8 cellular contexts compared by ENCODE assay signal in genomic region chr6:3063733-3064700, GRCh38. TPM values are rescaled to one million over a fixed set of nuclear protein-coding genes. Genes with fewer than 3 reads are reported as not detected.
DNase-seq lines count a peak whose midpoint lies in the region; ATAC-seq and TF ChIP-seq lines count a peak whose summit lies in the region.

No MANE protein-coding gene starts in this region.

- H3K4me1 ChIP-seq in ES-I3 (ENCODE audit: insufficient read depth, low read length) (no peaks in the 10 kb centered on the region), MM.1S (ENCODE audit: low read length) (no peaks in the 10 kb centered on the region), osteoblast (ENCODE audit: insufficient read depth, low read length) (peaks cover 5% of the 10 kb centered on the region), testis (no peaks in the 10 kb centered on the region)

- WGBS in testis, 2 donors, result 0% methylated on average over 29 to 75 of the region's 85 CpGs

- no peak for TF ChIP-seq CTCF in MM.1S (IDR thresholded peaks at IDR 0.05; ENCODE audit: low read length)
- no peak for TF ChIP-seq CTCF in osteoblast (IDR thresholded peaks at IDR 0.05; ENCODE audit: extremely low read depth, low read depth, low read length)
- peak in 1 of 3 experiments; percentile 10 for TF ChIP-seq CTCF in testis (IDR thresholded peaks at IDR 0.05)

- TF ChIP-seq POLR2A in testis (IDR thresholded peaks at IDR 0.05), result peak; percentile 20

- H3K9me2 ChIP-seq in MM.1S (replicated peaks; ENCODE audit: insufficient read depth, low read length), result no peaks in the 10 kb centered on the region

- H3K27me3 ChIP-seq in MM.1S (replicated peaks; ENCODE audit: insufficient read depth, low read length) (no peaks in the 10 kb centered on the region), osteoblast (ENCODE audit: insufficient read depth, low read length) (no peaks in the 10 kb centered on the region), testis (no peaks in the 10 kb centered on the region)

- H3K9ac ChIP-seq in ES-I3 (ENCODE audit: low read depth, low read length) (peak overlapping the region; percentile 91), MM.1S (ENCODE audit: low read length) (peak overlapping the region; percentile 75)

- H3K36me3 Mint-ChIP-seq in activated naive CD4-positive, alpha-beta T cell treated with anti-CD3 and anti-CD28 coated beads, Interleukin-2, amount 50 U/mL, for 72 hours, result peaks cover 7 to 11% of the 10 kb centered on the region in 2 donors

- H2AFZ ChIP-seq in MM.1S (ENCODE audit: low read length), result peak overlapping the region; percentile 91
- peak overlapping the region; percentile 76 for H2AFZ ChIP-seq in osteoblast (ENCODE audit: low read length)

- H3K9me3 Mint-ChIP-seq in activated naive CD4-positive, alpha-beta T cell treated with anti-CD3 and anti-CD28 coated beads, Interleukin-2, amount 50 U/mL, for 72 hours, result no peaks in the 10 kb centered on the region

- intact Hi-C loops in testis (cut with DNase I; ENCODE audit: low total_unique reads), result loop anchor here (5.0 kb wide), 1 partner anchor 72 kb away; no protein-coding TSS in a partner anchor

- H3K4me2 ChIP-seq in MM.1S (ENCODE audit: low read depth, low read length) (peak overlapping the region; percentile 92), osteoblast (ENCODE audit: insufficient read depth, low read length) (peak overlapping the region; percentile 73)

- peak; percentile 89 for ATAC-seq in SK-N-SH treated with all-trans-retinoic acid at 6 μM for 48 hours
- ATAC-seq in activated naive CD4-positive, alpha-beta T cell treated with anti-CD3 and anti-CD28 coated beads, Interleukin-2, amount 50 U/mL, for 72 hours, result peak; percentile 87 to 89

- H4K20me1 ChIP-seq in MM.1S (ENCODE audit: insufficient read depth, low read length) (no peaks in the 10 kb centered on the region), osteoblast (ENCODE audit: insufficient read depth, low read length) (no peaks in the 10 kb centered on the region)

- H3K79me2 ChIP-seq in MM.1S (ENCODE audit: low read length), result peaks cover 12% of the 10 kb centered on the region
- H3K79me2 ChIP-seq in osteoblast (ENCODE audit: insufficient read depth, low read length), result peaks cover under 1% of the 10 kb centered on the region

- H3K27ac ChIP-seq in MM.1S (ENCODE audit: low read length), result peak overlapping the region; percentile 58; the same call in 1 of the 2 replicates
- H3K27ac ChIP-seq in osteoblast (ENCODE audit: low read depth, low read length), result no peak overlapping the region
- H3K27ac ChIP-seq in testis, result peak overlapping the region; percentile 83 to 90

- peaks cover 11% of the 10 kb centered on the region for H3F3A ChIP-seq in MM.1S (ENCODE audit: insufficient read depth, low read length)

- peak overlapping the region; percentile 90 for H3K4me3 ChIP-seq in MM.1S (ENCODE audit: low read length)
- peak overlapping the region; percentile 75 for H3K4me3 ChIP-seq in osteoblast (ENCODE audit: insufficient read depth, low read length)
- H3K4me3 ChIP-seq in testis, result peak overlapping the region; percentile 77 to 89

- peak; percentile 39 for DNase-seq in H4 (ENCODE audit: low spot score)
- peak; percentile 89 for DNase-seq in MM.1S
- DNase-seq in activated naive CD4-positive, alpha-beta T cell treated with anti-CD3 and anti-CD28 coated beads, Interleukin-2, amount 50 U/mL, for 72 hours (ENCODE audit: low spot score in 2 of 2), result peak; percentile 92 to 94
- peak; percentile 95 for DNase-seq in glomerular visceral epithelial cell (ENCODE audit: extremely low spot score)
- DNase-seq in osteoblast (ENCODE audit: insufficient read length, low spot score, missing footprints), result peak; percentile 96
- peak; percentile 95 for DNase-seq in testis

- H3K9me3 ChIP-seq in ES-I3 (ENCODE audit: control insufficient read depth, insufficient read depth, low read length) (peaks cover 16% of the 10 kb centered on the region), MM.1S (replicated peaks; ENCODE audit: insufficient read depth, low read length) (no peaks in the 10 kb centered on the region), osteoblast (ENCODE audit: low read depth, low read length) (no peaks in the 10 kb centered on the region), testis (no peaks in the 10 kb centered on the region)

- H3K27ac Mint-ChIP-seq in activated naive CD4-positive, alpha-beta T cell treated with anti-CD3 and anti-CD28 coated beads, Interleukin-2, amount 50 U/mL, for 72 hours, result peak overlapping the region; percentile 86 to 97

- peaks cover 9% of the 10 kb centered on the region for H3K36me3 ChIP-seq in ES-I3 (ENCODE audit: insufficient read depth, low read length)
- H3K36me3 ChIP-seq in MM.1S (replicated peaks; ENCODE audit: insufficient read depth, low read length), result no peaks in the 10 kb centered on the region
- H3K36me3 ChIP-seq in osteoblast (ENCODE audit: insufficient read depth, low read length), result no peaks in the 10 kb centered on the region
- no peaks in the 10 kb centered on the region for H3K36me3 ChIP-seq in testis (ENCODE audit: low read depth, missing control alignments)

TF ChIP-seq in SK-N-SH treated with all-trans-retinoic acid at 6 μM for 48 hours, 23 proteins besides CTCF, POLR2A, EP300 and RAD21:
- TF ChIP-seq ZFP3 (CRISPR knock-in tag; IDR thresholded peaks at IDR 0.05) (no peak), CSRNP3 (CRISPR knock-in tag; IDR thresholded peaks at IDR 0.05) (no peak), CREB5 (CRISPR knock-in tag; IDR thresholded peaks at IDR 0.05; ENCODE audit: low read depth) (no peak), ISL1 (CRISPR knock-in tag; IDR thresholded peaks at IDR 0.05) (no peak), TOX (CRISPR knock-in tag; IDR thresholded peaks at IDR 0.05; ENCODE audit: borderline replicate concordance) (no peak), CSDC2 (CRISPR knock-in tag; IDR thresholded peaks at IDR 0.05) (no peak), BACH2 (CRISPR knock-in tag; IDR thresholded peaks at IDR 0.05; ENCODE audit: borderline replicate concordance) (no peak), ZC3H10 (CRISPR knock-in tag; IDR thresholded peaks at IDR 0.05) (peak; percentile 28; the same call in 1 of the 2 replicates)

RNA-seq across cellular contexts. Expression of gene RIPK1, which starts 4.3 kb away (rescaled TPM):
- total RNA-seq in H4 (2014; rRNA removed; shearing (Covaris generic)), result 10.1 and 14.2 TPM in 2 replicates
- 10 to 100 TPM; 12.1 to 16.0 TPM for total RNA-seq in activated naive CD4-positive, alpha-beta T cell treated with anti-CD3 and anti-CD28 coated beads, Interleukin-2, amount 50 U/mL, for 72 hours
- total RNA-seq in osteoblast, result 28.0 and 29.3 TPM in 2 replicates
- 10 to 100 TPM; 16.7 to 19.3 TPM for total RNA-seq in testis
- 14.3 TPM for polyA plus RNA-seq in testis (ENCODE audit: insufficient read depth, low read depth, low replicate concordance)

RNA-seq across cellular contexts. Expression of gene BPHL, which starts 54.5 kb away (rescaled TPM):
- total RNA-seq in H4 (2014; rRNA removed; shearing (Covaris generic)), result 19.0 and 21.6 TPM in 2 replicates
- total RNA-seq in activated naive CD4-positive, alpha-beta T cell treated with anti-CD3 and anti-CD28 coated beads, Interleukin-2, amount 50 U/mL, for 72 hours, result 10 to 100 TPM in 1 of 2 donors, 1 to 10 TPM in 1; 6.8 to 15.3 TPM
- total RNA-seq in osteoblast (19.9 and 20.3 TPM in 2 replicates), testis (10 to 100 TPM; 16.8 TPM)
- polyA plus RNA-seq in testis (ENCODE audit: insufficient read depth, low read depth, low replicate concordance), result 14.3 TPM

Comparison
In these comparisons a context has a peak if more than half of its experiments do, and no peak if none do; other contexts are left out.
1. DNase-seq: peak in every context shown above with its lines; median percentile 96 in osteoblast; 95 in glomerular visceral epithelial cell; 95 in testis; 93 in activated naive CD4-positive, alpha-beta T cell treated with anti-CD3 and anti-CD28 coated beads, Interleukin-2, amount 50 U/mL, for 72 hours; 89 in MM.1S; 39 in H4.